In genomic region chr16:75025766-75026165, GRCh38 we compare ENCODE assay signal across 12 cellular contexts. TPM values are rescaled to one million over a fixed set of nuclear protein-coding genes. Genes with fewer than 3 reads are reported as not detected.
DNase-seq lines count a peak whose midpoint lies in the region; ATAC-seq and TF ChIP-seq lines count a peak whose summit lies in the region.
"Had no signal": no experiment of that assay in that cellular context is flagged by ENCODE, and none has a peak within 500 bp of the region (broad histone marks: within the 10 kb centered on the region; RNA-seq: fewer than 3 reads in every experiment).

No MANE protein-coding gene starts in this region.

- no peak overlapping the region for H3K4ac ChIP-seq in mesenchymal stem cell (ENCODE audit: low read depth in 1 of 2, low read length in 2 of 2)

- H2BK5ac ChIP-seq in mesenchymal stem cell (ENCODE audit: low read depth, low read length, poor library complexity, severe bottlenecking) = no peak overlapping the region

- peaks cover 18% of the 10 kb centered on the region for H3K36me3 Mint-ChIP-seq in T-helper 2 cell treated with Interferon-gamma antibody and Interleukin-4, amounts not matched to agents 5 μg/mL and 100 μg/mL, for 36 hours (ENCODE audit: low read depth)

- H3K18ac ChIP-seq in mesenchymal stem cell (ENCODE audit: low read depth in 1 of 2, low read length in 2 of 2) = peak overlapping the region; percentile 6 to 57

- intact Hi-C loops in breast epithelium (cut with DNase I; ENCODE audit: low total_unique reads) = no loop called here
- intact Hi-C loops in mammary epithelial cell (cut with micrococcal nuclease) = loop anchor here (2.0 kb wide), 1 partner anchor 27 kb away; the partner anchor contains the start of gene ZNRF1
- intact Hi-C loops in uterus (cut with DNase I; ENCODE audit: low total_unique reads) = no loop called here

- H3K23ac ChIP-seq in mesenchymal stem cell (ENCODE audit: low read length in 2 of 2) = no peak overlapping the region

- no peak overlapping the region for H3K4me3 Mint-ChIP-seq in T-helper 2 cell treated with Interferon-gamma antibody and Interleukin-4, amounts not matched to agents 5 μg/mL and 100 μg/mL, for 36 hours
- H3K4me3 Mint-ChIP-seq: H9; stimulated activated naive CD8-positive, alpha-beta T cell treated with anti-CD3 and anti-CD28 coated beads, Interleukin-15, Interleukin-2, amounts not matched to agents 100 ng/mL and 50 ng/mL, for 24 hours had no signal

- H3K9ac ChIP-seq in mammary epithelial cell (ENCODE audit: insufficient read depth, low read length) (no peak overlapping the region), mesenchymal stem cell (ENCODE audit: low read length) (peak overlapping the region; percentile 86)

- H3K9me3 Mint-ChIP-seq in T-helper 2 cell treated with Interferon-gamma antibody and Interleukin-4, amounts not matched to agents 5 μg/mL and 100 μg/mL, for 36 hours = peaks cover 16% of the 10 kb centered on the region

- H2BK120ac ChIP-seq in mesenchymal stem cell (ENCODE audit: low read depth, low read length) = no peak overlapping the region

- no peak overlapping the region for H2BK12ac ChIP-seq in mesenchymal stem cell (ENCODE audit: low read length in 2 of 2)

- H3K79me2 ChIP-seq in mammary epithelial cell (ENCODE audit: insufficient read depth, low read length) = peaks cover 76% of the 10 kb centered on the region

- no peak overlapping the region for H2AK5ac ChIP-seq in mesenchymal stem cell (ENCODE audit: low read length, severe bottlenecking)

- WGBS in mammary epithelial cell (ENCODE audit: low coverage, missing lambda C conversion rate) = no CpG with 5 or more reads among the region's 3 CpGs
- 69% methylated on average over 3 of the region's 3 CpGs for WGBS in mesenchymal stem cell

- no peak overlapping the region for H3K4me3 ChIP-seq in breast epithelium
- H3K4me3 ChIP-seq in mammary epithelial cell (replicated peaks in 1 of 3; ENCODE audit: insufficient read depth in 1 of 3, low read depth in 2 of 3, low read length in 3 of 3) = no peak overlapping the region
- no peak overlapping the region for H3K4me3 ChIP-seq in choroid plexus epithelial cell (ENCODE audit: low read depth, low read length)
- no peak overlapping the region for H3K4me3 ChIP-seq in mesenchymal stem cell (ENCODE audit: insufficient read depth in 1 of 2, low read depth in 1 of 2, low read length in 2 of 2)
- H3K4me3 ChIP-seq in uterus = no peak overlapping the region

- H3K27me3 Mint-ChIP-seq in T-helper 2 cell treated with Interferon-gamma antibody and Interleukin-4, amounts not matched to agents 5 μg/mL and 100 μg/mL, for 36 hours (ENCODE audit: low read depth) = no peaks in the 10 kb centered on the region
- H3K27me3 Mint-ChIP-seq: naive thymus-derived CD4-positive, alpha-beta T cell; stimulated activated naive CD8-positive, alpha-beta T cell treated with anti-CD3 and anti-CD28 coated beads, Interleukin-15, Interleukin-2, amounts not matched to agents 100 ng/mL and 50 ng/mL, for 24 hours had no signal

- dilution Hi-C loops in mammary epithelial cell (cut with HindIII; ENCODE audit: low sequenced_read_pairs) = no loop called here

- TF ChIP-seq POLR2A in breast epithelium (IDR thresholded peaks at IDR 0.05) (no peak), uterus (IDR thresholded peaks at IDR 0.05) (no peak)

- H3K4me1 ChIP-seq in breast epithelium (no peaks in the 10 kb centered on the region), mammary epithelial cell (ENCODE audit: insufficient read depth, low read length) (peaks cover 15% of the 10 kb centered on the region), mesenchymal stem cell (ENCODE audit: control insufficient read depth, insufficient read depth, low read depth, low read length) (peaks cover 2% of the 10 kb centered on the region), uterus (peaks cover 0 to 4% of the 10 kb centered on the region in 2 donors)

- H3K79me1 ChIP-seq in mesenchymal stem cell (replicated peaks; ENCODE audit: low read length, poor library complexity, severe bottlenecking) = peaks cover 15% of the 10 kb centered on the region

- H3K27ac Mint-ChIP-seq in T-helper 2 cell treated with Interferon-gamma antibody and Interleukin-4, amounts not matched to agents 5 μg/mL and 100 μg/mL, for 36 hours = no peak overlapping the region
- H3K27ac Mint-ChIP-seq: stimulated activated naive CD8-positive, alpha-beta T cell treated with anti-CD3 and anti-CD28 coated beads, Interleukin-15, Interleukin-2, amounts not matched to agents 100 ng/mL and 50 ng/mL, for 24 hours had no signal

- H3K36me3 ChIP-seq in breast epithelium (no peaks in the 10 kb centered on the region), mammary epithelial cell (ENCODE audit: insufficient read depth, low read length) (no peaks in the 10 kb centered on the region), mesenchymal stem cell (ENCODE audit: control insufficient read depth in 1 of 2, insufficient read depth in 2 of 2, low read depth in 1 of 2, low read length in 2 of 2) (peaks cover 0 to 4% of the 10 kb centered on the region in 2 experiments), uterus (no peaks in the 10 kb centered on the region)

- CTCF ChIA-PET in mammary epithelial cell (lab: Charles Lee; ENCODE audit: low non-redundant PET) = no interaction called here

- H3K4me2 ChIP-seq in mammary epithelial cell (ENCODE audit: insufficient read depth, low read depth, low read length) (no peak overlapping the region), mesenchymal stem cell (ENCODE audit: low read length, poor library complexity, severe bottlenecking) (no peak overlapping the region)

- H3K9me3 ChIP-seq in breast epithelium = no peaks in the 10 kb centered on the region
- H3K9me3 ChIP-seq in mammary epithelial cell (replicated peaks; ENCODE audit: insufficient read depth, low read length) = peaks cover 7% of the 10 kb centered on the region
- H3K9me3 ChIP-seq in mesenchymal stem cell (ENCODE audit: control insufficient read depth, low read length) = peaks cover 9% of the 10 kb centered on the region
- H3K9me3 ChIP-seq in uterus = peaks cover 0 to 3% of the 10 kb centered on the region in 2 donors

- DNase-seq in breast epithelium (ENCODE audit: low spot score in 2 of 2) (no peak), mammary epithelial cell (no peak), choroid plexus epithelial cell (ENCODE audit: low read depth) (peak; percentile 75), mesenchymal stem cell (peak; percentile 47), uterus (peak; percentile 32 to 47)
- no peak for DNase-seq in effector CD4-positive, alpha-beta T cell
- DNase-seq in T-helper 2 cell treated with Interferon-gamma antibody and Interleukin-4, amounts not matched to agents 5 μg/mL and 100 μg/mL, for 36 hours (ENCODE audit: low spot score) = no peak
- DNase-seq: H9; naive thymus-derived CD4-positive, alpha-beta T cell had no signal

- peak overlapping the region; percentile 77 to 94 for H3K27ac ChIP-seq in breast epithelium
- no peak overlapping the region for H3K27ac ChIP-seq in mammary epithelial cell (ENCODE audit: insufficient read depth, low read depth, low read length)
- no peak overlapping the region for H3K27ac ChIP-seq in mesenchymal stem cell (ENCODE audit: low read length, poor library complexity, severe bottlenecking)
- peak overlapping the region; percentile 88 to 93 for H3K27ac ChIP-seq in uterus

- no peak overlapping the region for H4K8ac ChIP-seq in mesenchymal stem cell (ENCODE audit: low read length)

- TF ChIP-seq CTCF in breast epithelium (IDR thresholded peaks at IDR 0.05) (no peak), mammary epithelial cell (conservative IDR thresholded peaks at IDR 0.05 in 1 of 2, IDR thresholded peaks at IDR 0.05 in 1 of 2; ENCODE audit: extremely low read depth in 1 of 2, insufficient read depth in 1 of 2, low read depth in 1 of 2, low read length in 2 of 2) (no peak), choroid plexus epithelial cell (conservative IDR thresholded peaks at IDR 0.05; ENCODE audit: low read depth, low read length) (no peak), uterus (IDR thresholded peaks at IDR 0.05) (no peak)

- ATAC-seq in GM18870 (IDR thresholded peaks at IDR 0.05; ENCODE audit: unreplicated experiment) = no peak
- ATAC-seq: naive thymus-derived CD4-positive, alpha-beta T cell; PC-3 had no signal

- BruUV-seq in mammary epithelial cell (replicated peaks; lab: Mats Ljungman, UMichigan) = no TSS peak

- H4K20me1 ChIP-seq in mammary epithelial cell (ENCODE audit: insufficient read depth, low read length) = no peaks in the 10 kb centered on the region

- H2BK15ac ChIP-seq in mesenchymal stem cell (ENCODE audit: low read depth, poor library complexity, severe bottlenecking) = no peak overlapping the region

- peaks cover 13% of the 10 kb centered on the region for H3K4me1 Mint-ChIP-seq in T-helper 2 cell treated with Interferon-gamma antibody and Interleukin-4, amounts not matched to agents 5 μg/mL and 100 μg/mL, for 36 hours (ENCODE audit: low read depth)

- no peak overlapping the region for H4K91ac ChIP-seq in mesenchymal stem cell (ENCODE audit: low read length)

- no peaks in the 10 kb centered on the region for H3K27me3 ChIP-seq in breast epithelium
- H3K27me3 ChIP-seq in mammary epithelial cell (ENCODE audit: insufficient read depth, low read length) = no peaks in the 10 kb centered on the region
- no peaks in the 10 kb centered on the region for H3K27me3 ChIP-seq in mesenchymal stem cell (ENCODE audit: control insufficient read depth in 1 of 2, insufficient read depth in 1 of 2, low read length in 2 of 2)
- no peaks in the 10 kb centered on the region for H3K27me3 ChIP-seq in uterus

- no peak overlapping the region for H2AFZ ChIP-seq in mammary epithelial cell (ENCODE audit: low read depth, low read length)
- no peak overlapping the region for H2AFZ ChIP-seq in mesenchymal stem cell (ENCODE audit: low read depth, low read length)

- in situ Hi-C loops in mammary epithelial cell (cut with MboI; ENCODE audit: low sequenced_read_pairs in 2 of 2) = no loop called here

- H3K14ac ChIP-seq in mesenchymal stem cell (ENCODE audit: low read length in 2 of 2) = no peak overlapping the region

RNA-seq across cellular contexts. Expression of gene ZNRF1, which starts 26.9 kb away (rescaled TPM):
- total RNA-seq in breast epithelium (10 to 100 TPM; 12.8 to 27.5 (median 24.4) TPM), mammary epithelial cell (10 to 100 TPM; 12.8 to 32.0 TPM), uterus (10 to 100 TPM; 14.1 to 37.4 (median 19.4) TPM)
- 17.6 TPM for polyA plus RNA-seq in mammary epithelial cell
- 60.2 TPM for polyA minus RNA-seq in mammary epithelial cell
- 29.7 TPM for polyA plus RNA-seq in mesenchymal stem cell (2013, experiment 1 of 2)
- polyA plus RNA-seq in mesenchymal stem cell (2013, experiment 2 of 2) = 27.6 TPM

RNA-seq across cellular contexts. Expression of gene WDR59, which starts 40.8 kb away (rescaled TPM):
- total RNA-seq in breast epithelium (10 to 100 TPM; 21.8 to 61.0 (median 43.6) TPM), mammary epithelial cell (10 to 100 TPM; 26.5 to 64.8 TPM), uterus (100 to 1,000 TPM in 1 of 4 donors, 10 to 100 TPM in 3; 37.1 to 103 (median 65.0) TPM)
- 41.8 TPM for polyA plus RNA-seq in mammary epithelial cell
- 90.8 TPM for polyA minus RNA-seq in mammary epithelial cell
- polyA plus RNA-seq in mesenchymal stem cell (2013, experiment 1 of 2) = 20.7 TPM
- 19.7 TPM for polyA plus RNA-seq in mesenchymal stem cell (2013, experiment 2 of 2)

Comparison
In these comparisons a context has a peak if more than half of its experiments do, and no peak if none do; other contexts are left out.
1. H3K27ac ChIP-seq: peak in breast epithelium (2 of 2) and uterus (2 of 2); none in mammary epithelial cell (single experiment) and mesenchymal stem cell (single experiment).
2. DNase-seq: peak in choroid plexus epithelial cell (single experiment), mesenchymal stem cell (single experiment) and uterus (2 of 2); none in breast epithelium (0 of 2), mammary epithelial cell (single experiment), effector CD4-positive, alpha-beta T cell (single experiment) and T-helper 2 cell treated with Interferon-gamma antibody and Interleukin-4, amounts not matched to agents 5 μg/mL and 100 μg/mL, for 36 hours (single experiment).